In the genomic region with DNA sequence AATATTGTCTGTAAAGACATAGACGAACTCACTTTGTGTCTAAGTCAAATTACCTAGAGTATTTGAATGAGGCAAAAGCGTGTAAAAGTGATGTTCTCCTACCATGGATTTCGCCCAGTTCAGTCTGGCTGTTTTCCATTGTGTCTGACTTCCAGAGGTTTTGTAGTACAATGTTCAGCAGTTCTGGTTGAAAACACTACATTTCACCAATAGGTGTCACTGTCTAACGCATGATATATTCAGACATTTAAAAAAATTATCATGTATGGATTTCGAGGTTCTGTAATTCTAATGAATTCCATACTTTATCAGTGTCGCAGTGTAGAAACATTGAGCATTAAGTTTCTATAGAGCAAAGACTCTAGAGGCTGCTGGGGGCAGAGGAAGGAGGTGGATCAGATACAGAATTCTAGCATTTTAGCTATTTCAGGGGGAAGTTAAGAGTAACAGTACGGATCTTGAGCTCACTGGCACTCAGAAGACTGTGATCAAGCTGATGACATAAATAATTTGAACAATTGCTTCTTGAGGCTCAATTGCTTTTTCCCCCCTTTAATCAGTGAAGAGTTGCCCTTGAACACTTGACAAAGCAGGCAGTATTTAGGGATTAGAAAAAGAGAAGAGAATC, we compare ENCODE assay signal across 8 cellular contexts.
A peak's percentile ranks its signal among the peaks of the same experiment; 100 is the strongest.
DNase-seq lines count a peak whose midpoint lies in the region; ATAC-seq and TF ChIP-seq lines count a peak whose summit lies in the region.

No MANE protein-coding gene starts in this region.

- H3K4me2 ChIP-seq in skeletal muscle satellite cell (ENCODE audit: low read length) = peak overlapping the region; percentile 38

- H3K4me3 Mint-ChIP-seq in Caco-2 (ENCODE audit: unreplicated experiment) = no peak overlapping the region

- peak; percentile 57 for ATAC-seq in GM21367 (IDR thresholded peaks at IDR 0.05; ENCODE audit: unreplicated experiment)
- no peak for ATAC-seq in GM21423 (IDR thresholded peaks at IDR 0.05; ENCODE audit: unreplicated experiment)

- no peaks in the 10 kb centered on the region for H3K4me1 ChIP-seq in Caco-2
- no peaks in the 10 kb centered on the region for H3K4me1 ChIP-seq in right atrium auricular region
- H3K4me1 ChIP-seq in skeletal muscle satellite cell (ENCODE audit: control insufficient read depth, insufficient read depth, low read length) = peaks cover 2% of the 10 kb centered on the region

- intact Hi-C loops in Caco-2 (cut with micrococcal nuclease; ENCODE audit: unreplicated experiment) = loop anchor here (1.0 to 5.0 kb wide), 4 partner anchors 49 to 451 kb away; no protein-coding TSS in a partner anchor

- H3K4me3 ChIP-seq in Caco-2 (ENCODE audit: low read depth, low read length) (no peak overlapping the region), right atrium auricular region (no peak overlapping the region), skeletal muscle satellite cell (ENCODE audit: low read length) (no peak overlapping the region)

- peaks cover 15% of the 10 kb centered on the region for H3K27me3 Mint-ChIP-seq in Caco-2 (ENCODE audit: insufficient read depth, unreplicated experiment)

- CTCF ChIA-PET in Caco-2 (lab: Charles Lee) = interaction anchor here (0.7 to 1.7 kb wide), 8 partner anchors 8 to 592 kb away, joined by 3 to 9 read pairs (median 4); no protein-coding TSS in a partner anchor

- H3K36me3 ChIP-seq in Caco-2 (ENCODE audit: control insufficient read depth, insufficient read depth, low read length) (no peaks in the 10 kb centered on the region), right atrium auricular region (no peaks in the 10 kb centered on the region), skeletal muscle satellite cell (ENCODE audit: insufficient read depth, low read length) (no peaks in the 10 kb centered on the region)

- H3K9ac ChIP-seq in skeletal muscle satellite cell (ENCODE audit: low read depth, low read length) = no peak overlapping the region

- H3K36me3 Mint-ChIP-seq in Caco-2 (ENCODE audit: insufficient read depth, unreplicated experiment) = no peaks in the 10 kb centered on the region

- TF ChIP-seq CTCF in Caco-2 (IDR thresholded peaks at IDR 0.05; ENCODE audit: insufficient read depth in 1 of 2, low read depth in 1 of 2, low read length in 1 of 2, severe bottlenecking in 1 of 2, unreplicated experiment in 1 of 2) = peak; percentile 80 to 92
- peak; percentile 62 to 78 for TF ChIP-seq CTCF in right atrium auricular region (IDR thresholded peaks at IDR 0.05)

- H3K27me3 ChIP-seq in Caco-2 (replicated peaks; ENCODE audit: control insufficient read depth, insufficient read depth, low read length) (no peaks in the 10 kb centered on the region), right atrium auricular region (no peaks in the 10 kb centered on the region), skeletal muscle satellite cell (ENCODE audit: control insufficient read depth, insufficient read depth, low read length) (no peaks in the 10 kb centered on the region)

- no TSS peak for BruUV-seq in Caco-2 (replicated peaks; lab: Mats Ljungman, UMichigan)

- no peak overlapping the region for H3K27ac Mint-ChIP-seq in Caco-2 (ENCODE audit: unreplicated experiment)

- H3K9me3 Mint-ChIP-seq in Caco-2 (ENCODE audit: unreplicated experiment) = no peaks in the 10 kb centered on the region

- H3K9me3 ChIP-seq in Caco-2 (no peaks in the 10 kb centered on the region), right atrium auricular region (no peaks in the 10 kb centered on the region), skeletal muscle satellite cell (replicated peaks; ENCODE audit: low read length) (no peaks in the 10 kb centered on the region)

- POLR2A ChIA-PET in Caco-2 (lab: Charles Lee) = interaction anchor here (0.7 kb wide), 1 partner anchor 155 kb away, joined by 14 read pairs; no protein-coding TSS in a partner anchor

- H3K4me1 Mint-ChIP-seq in Caco-2 (ENCODE audit: low read depth, unreplicated experiment) = no peaks in the 10 kb centered on the region

- no peak overlapping the region for H3K27ac ChIP-seq in right atrium auricular region

- DNase-seq in Caco-2 = peak in 1 of 2 experiments; percentile 64
- peak; percentile 51 for DNase-seq in NCI-H1092 treated with DMSO at 0.1 percent for 48 hours (lab: John Stamatoyannopoulos, UW)
- DNase-seq in amniotic epithelial cell (ENCODE audit: low read depth) = peak; percentile 72
- DNase-seq in right atrium auricular region (ENCODE audit: low spot score) = no peak
- DNase-seq in stimulated activated CD4-positive, alpha-beta T cell treated with anti-CD3 and anti-CD28 coated beads, Interleukin-2, amount 100 ng/mL, for 48 hours = no peak

Comparison
In these comparisons a context has a peak if more than half of its experiments do, and no peak if none do; other contexts are left out.
1. DNase-seq: peak in NCI-H1092 treated with DMSO at 0.1 percent for 48 hours (single experiment) and amniotic epithelial cell (single experiment); none in right atrium auricular region (single experiment) and stimulated activated CD4-positive, alpha-beta T cell treated with anti-CD3 and anti-CD28 coated beads, Interleukin-2, amount 100 ng/mL, for 48 hours (0 of 2).